Comparison of ENCODE assay signal across 14 cellular contexts in genomic region chr16:209359-209758, GRCh38. TPM values are rescaled to one million over a fixed set of nuclear protein-coding genes. Genes with fewer than 3 reads are reported as not detected.
"Had no signal": no experiment of that assay in that cellular context is flagged by ENCODE, and none has a peak within 500 bp of the region (broad histone marks: within the 10 kb centered on the region; RNA-seq: fewer than 3 reads in every experiment).

No MANE protein-coding gene starts in this region.

RNA-seq across cellular contexts. Expression of gene HBQ1, which starts 29.1 kb away (rescaled TPM):
- total RNA-seq: activated B cell treated with CpG ODN at 0.5 μM for 24 hours; activated CD4-positive, alpha-beta memory T cell treated with anti-CD3 and anti-CD28 coated beads for 36 hours; activated naive CD8-positive, alpha-beta T cell treated with anti-CD3 and anti-CD28 coated beads, Interleukin-2, amount 10 ng/mL, durations not matched to agents 7 days and 5 days; activated T-cell treated with anti-CD3 and anti-CD28 coated beads, Interleukin-2, amount 50 U/mL, for 72 hours; aorta; body of pancreas; breast epithelium; cardiac septum had no signal
- polyA plus RNA-seq: aorta had no signal

RNA-seq across cellular contexts. Expression of gene HBA1, which starts 32.9 kb away (rescaled TPM):
- total RNA-seq: activated CD4-positive, alpha-beta memory T cell treated with anti-CD3 and anti-CD28 coated beads for 36 hours; activated CD4-positive, alpha-beta T cell treated with anti-CD3 and anti-CD28 coated beads, Interleukin-2, amount 10 ng/mL, durations not matched to agents 24 days and 14 days; activated CD8-positive, alpha-beta memory T cell treated with anti-CD3 and anti-CD28 coated beads for 36 hours; activated CD8-positive, alpha-beta T cell treated with anti-CD3 and anti-CD28 coated beads for 36 hours; activated naive CD8-positive, alpha-beta T cell treated with anti-CD3 and anti-CD28 coated beads, Interleukin-2, amount 10 ng/mL, durations not matched to agents 7 days and 5 days; activated T-helper 2 cell treated with anti-CD3 and anti-CD28 coated beads, Interferon-gamma antibody, Interleukin-2, Interleukin-4, amounts not matched to agents 10 μg/mL and 5 μg/mL and 100 μg/mL, durations not matched to agents 14 hours and 24 hours and 36 hours; astrocyte; body of pancreas had no signal

RNA-seq across cellular contexts. Expression of gene HBA2, which starts 36.7 kb away (rescaled TPM):
- total RNA-seq: activated CD4-positive, alpha-beta memory T cell treated with anti-CD3 and anti-CD28 coated beads for 36 hours; activated CD4-positive, alpha-beta T cell treated with anti-CD3 and anti-CD28 coated beads, Interleukin-2, amount 10 ng/mL, durations not matched to agents 24 days and 14 days; activated CD8-positive, alpha-beta memory T cell treated with anti-CD3 and anti-CD28 coated beads for 36 hours; activated CD8-positive, alpha-beta T cell treated with anti-CD3 and anti-CD28 coated beads for 36 hours; activated naive CD8-positive, alpha-beta T cell treated with anti-CD3 and anti-CD28 coated beads, Interleukin-2, amount 10 ng/mL, durations not matched to agents 7 days and 5 days; activated T-cell treated with anti-CD3 and anti-CD28 coated beads, Interleukin-2, amount 50 U/mL, for 4 hours; activated T-cell treated with anti-CD3 and anti-CD28 coated beads, Interleukin-2, amount 50 U/mL, for 72 hours had no signal
